21 cellular contexts compared by ENCODE assay signal in the genomic region with DNA sequence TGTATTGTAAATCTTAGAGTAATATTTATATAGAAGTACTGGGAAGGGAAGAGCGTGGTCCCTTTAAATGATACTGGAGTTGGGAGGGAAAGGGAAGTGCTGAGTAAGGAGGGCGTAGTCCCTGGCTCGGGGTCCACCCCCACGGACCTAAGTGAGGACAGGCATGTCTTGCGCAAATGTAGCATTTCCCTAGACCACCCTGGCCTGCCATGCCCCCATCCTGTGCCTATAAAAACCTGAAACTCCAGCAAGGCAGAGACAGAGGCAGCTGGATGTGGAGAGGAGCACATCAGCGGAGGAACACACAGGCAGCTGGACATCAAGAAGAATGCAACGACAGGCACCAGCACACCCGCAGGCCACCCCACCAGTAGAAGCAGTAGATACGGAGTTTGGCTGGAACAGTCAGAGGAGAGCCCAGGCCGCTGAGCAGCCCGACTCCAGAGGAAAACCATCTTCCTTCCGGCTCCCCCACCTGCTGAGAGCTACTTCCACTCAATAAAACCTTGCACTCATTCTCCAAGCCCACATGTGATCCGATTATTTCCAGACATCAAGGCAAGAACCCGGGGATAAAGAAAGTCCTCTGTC.
DNase-seq lines count a peak whose midpoint lies in the region; ATAC-seq, FAIRE-seq and TF ChIP-seq lines count a peak whose summit lies in the region.
"Had no signal": no experiment of that assay in that cellular context is flagged by ENCODE, and none has a peak within 500 bp of the region (broad histone marks: within the 10 kb centered on the region; RNA-seq: fewer than 3 reads in every experiment).

No MANE protein-coding gene starts in this region.

- H3K9ac ChIP-seq in endothelial cell of umbilical vein (replicated peaks; ENCODE audit: extremely low read depth, insufficient read depth, low read length), result no peak overlapping the region
- H3K9ac ChIP-seq: BLaER1 had no signal

- no peak overlapping the region for H3K27ac ChIP-seq in endothelial cell of umbilical vein (ENCODE audit: insufficient read depth, low read depth, low read length)
- H3K27ac ChIP-seq in WERI-Rb-1, result no peak overlapping the region
- H3K27ac ChIP-seq: BLaER1, Peyer's patch, SK-N-MC had no signal

- intact Hi-C loops in endothelial cell of umbilical vein (cut with micrococcal nuclease), result no loop called here

- H3K9me3 ChIP-seq in endothelial cell of umbilical vein (replicated peaks; ENCODE audit: control insufficient read depth, insufficient read depth, low read length) (no peaks in the 10 kb centered on the region), WERI-Rb-1 (ENCODE audit: severe bottlenecking) (peaks cover 7% of the 10 kb centered on the region)
- H3K9me3 ChIP-seq: HAP-1, Peyer's patch had no signal

- H3K9me1 ChIP-seq in endothelial cell of umbilical vein (replicated peaks; ENCODE audit: control insufficient read depth, extremely low read depth, insufficient read depth, low read length), result no peaks in the 10 kb centered on the region

- no peaks in the 10 kb centered on the region for H3K79me2 ChIP-seq in endothelial cell of umbilical vein (ENCODE audit: control insufficient read depth, insufficient read depth, low read length)

- CTCF ChIA-PET in endothelial cell of umbilical vein (lab: Charles Lee), result interaction anchor here (2.2 kb wide), 1 partner anchor 9 kb away, joined by 5 read pairs; no protein-coding TSS in a partner anchor

- H4K20me1 ChIP-seq in endothelial cell of umbilical vein (replicated peaks; ENCODE audit: control insufficient read depth, extremely low read depth, insufficient read depth, low read length), result no peaks in the 10 kb centered on the region
- H4K20me1 ChIP-seq: BLaER1 had no signal

- H3K27me3 ChIP-seq in endothelial cell of umbilical vein (ENCODE audit: control insufficient read depth in 2 of 2, insufficient read depth in 2 of 2, low read length in 2 of 2), result no peaks in the 10 kb centered on the region
- no peaks in the 10 kb centered on the region for H3K27me3 ChIP-seq in WERI-Rb-1 (ENCODE audit: insufficient read depth, low read depth, severe bottlenecking)
- H3K27me3 ChIP-seq: BLaER1, Peyer's patch had no signal

- dilution Hi-C loops in endothelial cell of umbilical vein (cut with MboI; ENCODE audit: extremely low pct_ligation_motif_present, low sequenced_read_pairs), result no loop called here

- H3K4me3 ChIP-seq in endothelial cell of umbilical vein (replicated peaks in 1 of 3; ENCODE audit: insufficient read depth in 1 of 3, low read depth in 1 of 3, low read length in 3 of 3), result no peak overlapping the region
- no peak overlapping the region for H3K4me3 ChIP-seq in WERI-Rb-1 (ENCODE audit: low read depth, low read length)
- H3K4me3 ChIP-seq: BLaER1, HAP-1, Peyer's patch, SK-N-MC had no signal

- H2AFZ ChIP-seq in endothelial cell of umbilical vein (ENCODE audit: low read depth, low read length), result peak overlapping the region; percentile 3

- H3K4me1 ChIP-seq in endothelial cell of umbilical vein (ENCODE audit: control insufficient read depth, extremely low read depth, insufficient read depth, low read length), result no peaks in the 10 kb centered on the region
- H3K4me1 ChIP-seq: BLaER1, HAP-1, Peyer's patch had no signal

- ATAC-seq in GM21515 (IDR thresholded peaks at IDR 0.05; ENCODE audit: unreplicated experiment) (no peak), HG03139 (IDR thresholded peaks at IDR 0.05; ENCODE audit: unreplicated experiment) (no peak)
- ATAC-seq: Right ventricle myocardium inferior had no signal

- no peak overlapping the region for H3K4me2 ChIP-seq in endothelial cell of umbilical vein (ENCODE audit: insufficient read depth, low read length)
- H3K4me2 ChIP-seq: BLaER1 had no signal

- BruUV-seq in endothelial cell of umbilical vein (replicated peaks; lab: Mats Ljungman, UMichigan), result no TSS peak

- TF ChIP-seq POLR2A in endothelial cell of umbilical vein (IDR thresholded peaks at IDR 0.05; ENCODE audit: low read depth, low read length), result no peak

- POLR2A ChIA-PET in endothelial cell of umbilical vein (lab: Charles Lee), result no interaction called here

- no peak for FAIRE-seq in endothelial cell of umbilical vein (lab: Jason Lieb, UNC)
- FAIRE-seq: GM12892 had no signal

- DNase-seq in A172 (ENCODE audit: low spot score) (peak; percentile 66), HS-27A (ENCODE audit: low read depth) (peak; percentile 5), SHP77 treated with DMSO at 0.1 percent for 48 hours (lab: John Stamatoyannopoulos, UW) (peak; percentile 62), endothelial cell of umbilical vein (ENCODE audit: low read depth, low spot score) (no peak), NCI-H2171 treated with DMSO at 0.1 percent for 48 hours (lab: John Stamatoyannopoulos, UW) (no peak), WERI-Rb-1 (no peak)
- DNase-seq: CD4-positive, alpha-beta memory T cell; DMS79; MV-4-11; NCI-H1417; NCI-H187 treated with DMSO at 0.1 percent for 48 hours; NCI-H226; NCI-H524; Peyer's patch had no signal

- H3K36me3 ChIP-seq in endothelial cell of umbilical vein (ENCODE audit: control insufficient read depth in 2 of 2, extremely low read depth in 1 of 2, insufficient read depth in 2 of 2, low read length in 2 of 2) (no peaks in the 10 kb centered on the region), WERI-Rb-1 (no peaks in the 10 kb centered on the region)
- H3K36me3 ChIP-seq: BLaER1, HAP-1, Peyer's patch had no signal

- no peak for TF ChIP-seq CTCF in endothelial cell of umbilical vein (IDR thresholded peaks at IDR 0.05; ENCODE audit: extremely low read depth in 1 of 2, insufficient read depth in 1 of 2, low read depth in 1 of 2, low read length in 2 of 2)
- TF ChIP-seq CTCF in WERI-Rb-1 (IDR thresholded peaks at IDR 0.05; ENCODE audit: low read depth, low read length), result no peak

TF ChIP-seq in endothelial cell of umbilical vein, 7 proteins besides CTCF, POLR2A, EP300 and RAD21:
- TF ChIP-seq MYC (IDR thresholded peaks at IDR 0.05; ENCODE audit: low read depth, low read length) (no peak), GATA2 (IDR thresholded peaks at IDR 0.05; ENCODE audit: insufficient read depth, insufficient read length, low read depth, low read length) (no peak), POLR2AphosphoS5 (IDR thresholded peaks at IDR 0.05; ENCODE audit: insufficient read depth, low read depth, low read length) (no peak), JUN (IDR thresholded peaks at IDR 0.05; ENCODE audit: borderline replicate concordance, insufficient read depth, insufficient read length, low read depth) (no peak), EZH2 (IDR thresholded peaks at IDR 0.05; ENCODE audit: borderline replicate concordance, low read depth, low read length, severe bottlenecking) (no peak)
- TF ChIP-seq, protein P1, sequence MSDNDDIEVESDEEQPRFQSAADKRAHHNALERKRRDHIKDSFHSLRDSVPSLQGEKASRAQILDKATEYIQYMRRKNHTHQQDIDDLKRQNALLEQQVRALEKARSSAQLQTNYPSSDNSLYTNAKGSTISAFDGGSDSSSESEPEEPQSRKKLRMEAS (IDR thresholded peaks at IDR 0.05; ENCODE audit: insufficient read depth, insufficient read length), result no peak

Comparison
In these comparisons a context has a peak if more than half of its experiments do, and no peak if none do; other contexts are left out.
1. DNase-seq: peak in A172 (single experiment), HS-27A (single experiment) and SHP77 treated with DMSO at 0.1 percent for 48 hours (single experiment); none in endothelial cell of umbilical vein (single experiment), NCI-H2171 treated with DMSO at 0.1 percent for 48 hours (single experiment) and WERI-Rb-1 (single experiment).